27 cellular contexts compared by ENCODE assay signal in genomic region chr7:27314111-27314510, GRCh38.
A peak's percentile ranks its signal among the peaks of the same experiment; 100 is the strongest.
DNase-seq lines count a peak whose midpoint lies in the region; ATAC-seq, FAIRE-seq and TF ChIP-seq lines count a peak whose summit lies in the region.
"Had no signal": no experiment of that assay in that cellular context is flagged by ENCODE, and none has a peak within 500 bp of the region (broad histone marks: within the 10 kb centered on the region; RNA-seq: fewer than 3 reads in every experiment).

No MANE protein-coding gene starts in this region.

- CTCF ChIA-PET in Caco-2 (lab: Charles Lee): no interaction called here
- CTCF ChIA-PET in activated naive CD4-positive, alpha-beta T cell treated with anti-CD3 and anti-CD28 coated beads for 36 hours (lab: Charles Lee): no interaction called here

- no peak overlapping the region for H3K27ac ChIP-seq in GM23338 (ENCODE audit: low read depth)
- H3K27ac ChIP-seq: adrenal gland, GM23248, upper lobe of right lung had no signal

- no peak overlapping the region for H3K4me3 Mint-ChIP-seq in Caco-2 (ENCODE audit: unreplicated experiment)
- H3K4me3 Mint-ChIP-seq in GM23338: no peak overlapping the region
- H3K4me3 Mint-ChIP-seq in nephron: no peak overlapping the region
- no peak overlapping the region for H3K4me3 Mint-ChIP-seq in activated naive CD4-positive, alpha-beta T cell treated with anti-CD3 and anti-CD28 coated beads for 36 hours
- H3K4me3 Mint-ChIP-seq: activated CD4-positive, alpha-beta memory T cell treated with anti-CD3 and anti-CD28 coated beads for 36 hours; activated naive CD4-positive, alpha-beta T cell treated with anti-CD3 and anti-CD28 coated beads, Interleukin-2, amount 10 ng/mL, durations not matched to agents 7 days and 5 days; HFFc6; immature natural killer cell; nephron progenitor cell; stimulated activated memory B cell treated with anti-CD40 and anti-IgM and Interleukin-4, amounts not matched to agents 10 μg/mL and 1 μg/mL and 100 μg/mL, for 72 hours; T-helper 17 cell had no signal

- no peaks in the 10 kb centered on the region for H3K79me2 ChIP-seq in GM23338 (replicated peaks; ENCODE audit: insufficient read depth)

- no peak for FAIRE-seq in bronchial epithelial cell (lab: Jason Lieb, UNC)
- FAIRE-seq: endometrium had no signal

- H3F3A ChIP-seq in GM23338 (replicated peaks; ENCODE audit: low read depth): no peaks in the 10 kb centered on the region

- H3K36me3 Mint-ChIP-seq in Caco-2 (ENCODE audit: insufficient read depth, unreplicated experiment) (no peaks in the 10 kb centered on the region), GM23338 (ENCODE audit: low read depth) (no peaks in the 10 kb centered on the region; the same call in 2 of the 3 replicates), nephron (ENCODE audit: low read depth) (peaks cover under 1% of the 10 kb centered on the region)
- no peaks in the 10 kb centered on the region for H3K36me3 Mint-ChIP-seq in activated naive CD4-positive, alpha-beta T cell treated with anti-CD3 and anti-CD28 coated beads for 36 hours (ENCODE audit: low read depth)
- H3K36me3 Mint-ChIP-seq: activated CD4-positive, alpha-beta memory T cell treated with anti-CD3 and anti-CD28 coated beads for 36 hours; activated naive CD4-positive, alpha-beta T cell treated with anti-CD3 and anti-CD28 coated beads, Interleukin-2, amount 10 ng/mL, durations not matched to agents 7 days and 5 days; immature natural killer cell; stimulated activated memory B cell treated with anti-CD40 and anti-IgM and Interleukin-4, amounts not matched to agents 10 μg/mL and 1 μg/mL and 100 μg/mL, for 72 hours had no signal

- peaks cover 2% of the 10 kb centered on the region; the same call in 1 of the 2 replicates for H3K9me3 ChIP-seq in Caco-2
- H3K9me3 ChIP-seq: adrenal gland, upper lobe of right lung had no signal

- no TSS peak for BruUV-seq in Caco-2 (replicated peaks; lab: Mats Ljungman, UMichigan)

- H3K4me1 ChIP-seq in Caco-2 (peaks cover 10% of the 10 kb centered on the region; the same call in 1 of the 2 replicates), GM23338 (ENCODE audit: insufficient read depth) (peaks cover 20% of the 10 kb centered on the region)
- H3K4me1 ChIP-seq: upper lobe of right lung had no signal

- ATAC-seq in GM23338: peak; percentile 21; the same call in 1 of the 3 replicates
- ATAC-seq: left colon; SK-N-SH treated with all-trans-retinoic acid at 6 μM for 48 hours; stimulated activated memory B cell treated with anti-CD40 and anti-IgM and Interleukin-4, amounts not matched to agents 10 μg/mL and 1 μg/mL and 100 μg/mL, for 72 hours; T-helper 17 cell; upper lobe of right lung had no signal

- no peaks in the 10 kb centered on the region for H3K9me3 Mint-ChIP-seq in Caco-2 (ENCODE audit: unreplicated experiment)
- H3K9me3 Mint-ChIP-seq in GM23338: no peaks in the 10 kb centered on the region
- H3K9me3 Mint-ChIP-seq in nephron: peaks cover 8% of the 10 kb centered on the region
- peaks cover 3% of the 10 kb centered on the region for H3K9me3 Mint-ChIP-seq in activated naive CD4-positive, alpha-beta T cell treated with anti-CD3 and anti-CD28 coated beads for 36 hours

- intact Hi-C loops in Caco-2 (cut with micrococcal nuclease; ENCODE audit: unreplicated experiment): no loop called here
- intact Hi-C loops in activated naive CD4-positive, alpha-beta T cell treated with anti-CD3 and anti-CD28 coated beads for 36 hours (cut with micrococcal nuclease): no loop called here

- H3K4me2 ChIP-seq in GM23338: no peak overlapping the region

- H3K27ac Mint-ChIP-seq in Caco-2 (ENCODE audit: unreplicated experiment) (peak overlapping the region; percentile 14), GM23338 (no peak overlapping the region), nephron (peak overlapping the region in 2 of 3 experiments; percentile 8 to 21)
- H3K27ac Mint-ChIP-seq in activated naive CD4-positive, alpha-beta T cell treated with anti-CD3 and anti-CD28 coated beads for 36 hours: no peak overlapping the region
- H3K27ac Mint-ChIP-seq: activated CD4-positive, alpha-beta memory T cell treated with anti-CD3 and anti-CD28 coated beads for 36 hours; activated naive CD4-positive, alpha-beta T cell treated with anti-CD3 and anti-CD28 coated beads, Interleukin-2, amount 10 ng/mL, durations not matched to agents 7 days and 5 days; HFFc6; immature natural killer cell; stimulated activated memory B cell treated with anti-CD40 and anti-IgM and Interleukin-4, amounts not matched to agents 10 μg/mL and 1 μg/mL and 100 μg/mL, for 72 hours; T-helper 17 cell had no signal

- DNase-seq in Caco-2 (peak in 1 of 2 experiments; percentile 22), GM23338 (ENCODE audit: low spot score) (peak; percentile 27), bronchial epithelial cell (ENCODE audit: low read depth) (peak; percentile 14), SKM-1 (lab: John Stamatoyannopoulos, UW; ENCODE audit: unreplicated experiment) (no peak), COLO829 (ENCODE audit: low spot score) (no peak)
- no peak for DNase-seq in NK-92 treated with Interleukin-12 subunit alpha and Interleukin-12 subunit beta, amount 100 ng/mL, for 24 hours (lab: John Stamatoyannopoulos, UW)
- DNase-seq in activated naive CD4-positive, alpha-beta T cell treated with anti-CD3 and anti-CD28 coated beads for 36 hours: no peak
- DNase-seq: activated CD4-positive, alpha-beta memory T cell treated with anti-CD3 and anti-CD28 coated beads for 36 hours; activated CD4-positive, CD25-positive, alpha-beta regulatory T cell treated with anti-CD3 and anti-CD28 coated beads, Interleukin-2, amount 50 U/mL, for 72 hours; activated naive CD4-positive, alpha-beta T cell treated with anti-CD3 and anti-CD28 coated beads, Interleukin-2, amount 10 ng/mL, durations not matched to agents 7 days and 5 days; C1 segment of cervical spinal cord; GM23248; HFFc6; immature natural killer cell; IMR-90; left colon; NCI-H187 treated with DMSO at 0.1 percent for 48 hours; NCI-H226; nephron progenitor cell; substantia nigra; T-helper 17 cell; upper lobe of right lung had no signal

- POLR2A ChIA-PET in Caco-2 (lab: Charles Lee): interaction anchor here (0.6 kb wide), 1 partner anchor 37 kb away, joined by 3 read pairs; no protein-coding TSS in a partner anchor

- peaks cover 2% of the 10 kb centered on the region for H3K27me3 Mint-ChIP-seq in Caco-2 (ENCODE audit: insufficient read depth, unreplicated experiment)
- H3K27me3 Mint-ChIP-seq in GM23338 (ENCODE audit: insufficient read depth, low read depth, poor library complexity): peaks cover 4% of the 10 kb centered on the region
- H3K27me3 Mint-ChIP-seq in nephron (ENCODE audit: low read depth): peaks cover 8% of the 10 kb centered on the region
- H3K27me3 Mint-ChIP-seq in activated naive CD4-positive, alpha-beta T cell treated with anti-CD3 and anti-CD28 coated beads for 36 hours (ENCODE audit: low read depth): peaks cover 24% of the 10 kb centered on the region

- no peaks in the 10 kb centered on the region for H3K36me3 ChIP-seq in Caco-2 (ENCODE audit: control insufficient read depth, insufficient read depth, low read length)
- no peaks in the 10 kb centered on the region for H3K36me3 ChIP-seq in GM23338 (ENCODE audit: insufficient read depth)
- H3K36me3 ChIP-seq in bronchial epithelial cell (ENCODE audit: control insufficient read depth, insufficient read depth, low read length): no peaks in the 10 kb centered on the region
- H3K36me3 ChIP-seq: adrenal gland, upper lobe of right lung had no signal

- H3K27me3 ChIP-seq in Caco-2 (replicated peaks; ENCODE audit: control insufficient read depth, insufficient read depth, low read length): no peaks in the 10 kb centered on the region
- H3K27me3 ChIP-seq in GM23338 (ENCODE audit: insufficient read depth): no peaks in the 10 kb centered on the region
- H3K27me3 ChIP-seq in bronchial epithelial cell (ENCODE audit: control insufficient read depth, insufficient read depth, low read length): no peaks in the 10 kb centered on the region
- H3K27me3 ChIP-seq: adrenal gland, upper lobe of right lung had no signal

- no peak overlapping the region for H2AFZ ChIP-seq in GM23338
- H2AFZ ChIP-seq: GM23248 had no signal

- no peaks in the 10 kb centered on the region for H4K20me1 ChIP-seq in GM23338 (replicated peaks; ENCODE audit: insufficient read depth)

- H3K4me3 ChIP-seq in Caco-2 (ENCODE audit: low read depth, low read length) (no peak overlapping the region), GM23338 (no peak overlapping the region), bronchial epithelial cell (ENCODE audit: low read depth, low read length) (no peak overlapping the region)
- H3K4me3 ChIP-seq: adrenal gland, GM23248, upper lobe of right lung had no signal

- H3K4me1 Mint-ChIP-seq in Caco-2 (ENCODE audit: low read depth, unreplicated experiment) (peaks cover 19% of the 10 kb centered on the region), GM23338 (peaks cover 19% of the 10 kb centered on the region), nephron (peaks cover 9% of the 10 kb centered on the region)
- H3K4me1 Mint-ChIP-seq in activated naive CD4-positive, alpha-beta T cell treated with anti-CD3 and anti-CD28 coated beads for 36 hours (ENCODE audit: low read depth): no peaks in the 10 kb centered on the region
- H3K4me1 Mint-ChIP-seq: activated naive CD4-positive, alpha-beta T cell treated with anti-CD3 and anti-CD28 coated beads, Interleukin-2, amount 10 ng/mL, durations not matched to agents 7 days and 5 days; immature natural killer cell; nephron progenitor cell; stimulated activated memory B cell treated with anti-CD40 and anti-IgM and Interleukin-4, amounts not matched to agents 10 μg/mL and 1 μg/mL and 100 μg/mL, for 72 hours; T-helper 17 cell had no signal

- TF ChIP-seq CTCF in Caco-2 (IDR thresholded peaks at IDR 0.05; ENCODE audit: insufficient read depth in 1 of 2, low read depth in 1 of 2, low read length in 1 of 2, severe bottlenecking in 1 of 2, unreplicated experiment in 1 of 2) (no peak), GM23338 (conservative IDR thresholded peaks at IDR 0.05; ENCODE audit: low read depth in 2 of 2) (no peak), bronchial epithelial cell (IDR thresholded peaks at IDR 0.05; ENCODE audit: insufficient read depth, low read length, severe bottlenecking) (no peak), nephron (IDR thresholded peaks at IDR 0.05; ENCODE audit: unreplicated experiment in 3 of 3) (no peak)

- no peaks in the 10 kb centered on the region for H3K9me2 ChIP-seq in GM23338 (ENCODE audit: insufficient read depth)

TF ChIP-seq in GM23338, 12 proteins besides CTCF, POLR2A, EP300 and RAD21 (continues in another document):
- TF ChIP-seq CREB1 (CRISPR knock-in tag; IDR thresholded peaks at IDR 0.05; ENCODE audit: low read depth) (no peak), EZH2 (IDR thresholded peaks at IDR 0.05; ENCODE audit: low read depth, unreplicated experiment) (no peak), ZNF114 (CRISPR knock-in tag; IDR thresholded peaks at IDR 0.05) (no peak), POLR2AphosphoS5 (IDR thresholded peaks at IDR 0.05; ENCODE audit: low read depth) (no peak)

Comparison
In these comparisons a context has a peak if more than half of its experiments do, and no peak if none do; other contexts are left out.
1. DNase-seq: peak in GM23338 (single experiment) and bronchial epithelial cell (single experiment); none in NK-92 treated with Interleukin-12 subunit alpha and Interleukin-12 subunit beta, amount 100 ng/mL, for 24 hours (single experiment), SKM-1 (single experiment), COLO829 (single experiment) and activated naive CD4-positive, alpha-beta T cell treated with anti-CD3 and anti-CD28 coated beads for 36 hours (single experiment).
2. H3K27ac Mint-ChIP-seq: peak in Caco-2 (single experiment) and nephron (2 of 3); none in GM23338 (single experiment) and activated naive CD4-positive, alpha-beta T cell treated with anti-CD3 and anti-CD28 coated beads for 36 hours (single experiment).